In the genomic region with DNA sequence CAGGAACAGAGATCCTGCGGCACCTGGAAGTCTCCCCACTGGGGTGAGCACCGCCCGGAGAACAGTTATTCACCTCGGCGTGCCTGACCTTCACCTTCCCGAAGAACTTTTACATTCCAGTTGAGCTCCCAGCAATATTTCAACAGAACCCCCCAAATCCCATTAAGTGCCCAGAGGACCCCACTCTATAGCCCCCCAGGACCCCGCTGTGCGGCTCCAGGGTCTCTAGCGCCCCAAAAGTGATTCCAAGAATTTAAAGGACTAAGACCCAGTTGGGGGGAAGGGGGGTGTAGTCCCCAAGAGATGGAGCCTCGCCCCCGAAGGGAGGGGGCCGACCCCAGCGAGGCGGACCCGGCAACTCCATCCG, we compare ENCODE assay signal across 8 cellular contexts. TPM values are rescaled to one million over a fixed set of nuclear protein-coding genes. Genes with fewer than 3 reads are reported as not detected.
DNase-seq lines count a peak whose midpoint lies in the region; ATAC-seq and TF ChIP-seq lines count a peak whose summit lies in the region.

No MANE protein-coding gene starts in this region.

- TF ChIP-seq CTCF in fibroblast of villous mesenchyme (IDR thresholded peaks at IDR 0.05; ENCODE audit: insufficient read depth, low read depth, low read length) = peak; percentile 5
- no peak for TF ChIP-seq CTCF in GM10248 (IDR thresholded peaks at IDR 0.05; ENCODE audit: control extremely low read depth, extremely low read depth, low read depth, missing control alignments)

- H3K36me3 Mint-ChIP-seq in T-helper 2 cell treated with Interferon-gamma antibody and Interleukin-4, amounts not matched to agents 5 μg/mL and 100 μg/mL, for 36 hours (ENCODE audit: low read depth) = peaks cover 18% of the 10 kb centered on the region

- H3K27me3 ChIP-seq in H7 (ENCODE audit: control insufficient read depth, insufficient read depth, low read length) = no peaks in the 10 kb centered on the region

- no peak for ATAC-seq in HG03045 (IDR thresholded peaks at IDR 0.05; ENCODE audit: unreplicated experiment)

- H3K27ac Mint-ChIP-seq in T-helper 2 cell treated with Interferon-gamma antibody and Interleukin-4, amounts not matched to agents 5 μg/mL and 100 μg/mL, for 36 hours = peak overlapping the region; percentile 99

- no peak for DNase-seq in H7
- no peak for DNase-seq in T-helper 2 cell treated with Interferon-gamma antibody and Interleukin-4, amounts not matched to agents 5 μg/mL and 100 μg/mL, for 36 hours (ENCODE audit: low spot score)
- no peak for DNase-seq in fibroblast of villous mesenchyme (ENCODE audit: low read depth)
- no peak for DNase-seq in skeletal muscle cell (ENCODE audit: low read depth)
- DNase-seq in NCI-H2196 (lab: John Stamatoyannopoulos, UW; ENCODE audit: unreplicated experiment) = no peak
- no peak for DNase-seq in GM10248 (ENCODE audit: extremely low spot score)
- no peak for DNase-seq in NCI-H526 (lab: John Stamatoyannopoulos, UW)

- no peaks in the 10 kb centered on the region for H3K9me3 Mint-ChIP-seq in T-helper 2 cell treated with Interferon-gamma antibody and Interleukin-4, amounts not matched to agents 5 μg/mL and 100 μg/mL, for 36 hours

- H3K36me3 ChIP-seq in H7 (replicated peaks; ENCODE audit: control insufficient read depth, insufficient read depth, low read length) = peaks cover 2% of the 10 kb centered on the region

- H3K4me3 ChIP-seq in H7 (ENCODE audit: insufficient read depth, low read depth, low read length) = peak overlapping the region; percentile 82
- peak overlapping the region; percentile 97 for H3K4me3 ChIP-seq in fibroblast of villous mesenchyme (ENCODE audit: low read depth, low read length)
- H3K4me3 ChIP-seq in skeletal muscle cell (ENCODE audit: low read depth, low read length) = peak overlapping the region; percentile 80

- CTCF ChIA-PET in GM10248 (lab: Yijun Ruan, JAX) = interaction anchor here (0.7 to 7.3 kb wide), 19 partner anchors 11 to 256 kb away, joined by 3 to 124 read pairs (median 6); partner anchors contain the start of genes C3 and VAV1

- POLR2A ChIA-PET in GM10248 (lab: Yijun Ruan, JAX) = interaction anchor here (0.6 to 1.8 kb wide), 4 partner anchors 82 to 206 kb away, joined by 3 to 8 read pairs (median 4); partner anchors contain the start of gene TNFSF9

- peaks cover 29% of the 10 kb centered on the region for H3K4me1 Mint-ChIP-seq in T-helper 2 cell treated with Interferon-gamma antibody and Interleukin-4, amounts not matched to agents 5 μg/mL and 100 μg/mL, for 36 hours (ENCODE audit: low read depth)

- peak overlapping the region; percentile 98 for H3K4me3 Mint-ChIP-seq in T-helper 2 cell treated with Interferon-gamma antibody and Interleukin-4, amounts not matched to agents 5 μg/mL and 100 μg/mL, for 36 hours

- no peaks in the 10 kb centered on the region for H3K27me3 Mint-ChIP-seq in T-helper 2 cell treated with Interferon-gamma antibody and Interleukin-4, amounts not matched to agents 5 μg/mL and 100 μg/mL, for 36 hours (ENCODE audit: low read depth)

RNA-seq across cellular contexts. Expression of gene GPR108, which starts 0.5 kb away (rescaled TPM):
- 60.7 and 61.7 TPM in 2 replicates for total RNA-seq in H7 (2014; rRNA removed; shearing (Covaris generic))
- total RNA-seq in fibroblast of villous mesenchyme = 28.3 and 34.1 TPM in 2 replicates

RNA-seq across cellular contexts. Expression of gene TRIP10, which starts 2.6 kb away (rescaled TPM):
- 84.5 and 92.2 TPM in 2 replicates for total RNA-seq in H7 (2014; rRNA removed; shearing (Covaris generic))
- total RNA-seq in fibroblast of villous mesenchyme = 49.9 and 50.1 TPM in 2 replicates

RNA-seq across cellular contexts. Expression of gene C3, which starts 16.4 kb away (rescaled TPM):
- total RNA-seq in H7 (2014; rRNA removed; shearing (Covaris generic)) = 13.4 and 20.2 TPM in 2 replicates
- total RNA-seq in fibroblast of villous mesenchyme = 1.6 and 76.0 TPM in 2 replicates

RNA-seq across cellular contexts. Expression of gene SH2D3A, which starts 30.3 kb away (rescaled TPM):
- 11.7 and 12.8 TPM in 2 replicates for total RNA-seq in H7 (2014; rRNA removed; shearing (Covaris generic))
- total RNA-seq in fibroblast of villous mesenchyme = under 0.01 TPM in 1 of 2 replicates, not detected in the other

RNA-seq across cellular contexts. Expression of gene VAV1, which starts 35.6 kb away (rescaled TPM):
- total RNA-seq in H7 (2014; rRNA removed; shearing (Covaris generic)) = 9.5 and 13.3 TPM in 2 replicates
- total RNA-seq in fibroblast of villous mesenchyme = not detected in 2 replicates
